In genomic region chr19:19672816-19673215, GRCh38 we compare ENCODE assay signal across 13 cellular contexts. TPM values are rescaled to one million over a fixed set of nuclear protein-coding genes. Genes with fewer than 3 reads are reported as not detected.
"Had no signal": no experiment of that assay in that cellular context is flagged by ENCODE, and none has a peak within 500 bp of the region (broad histone marks: within the 10 kb centered on the region; RNA-seq: fewer than 3 reads in every experiment).

No MANE protein-coding gene starts in this region.

- H3K36me3 ChIP-seq: pancreas, uterus had no signal

- DNase-seq: activated CD4-positive, alpha-beta T cell treated with anti-CD3 and anti-CD28 coated beads, Interleukin-2, amount 50 U/mL, for 1 hour; activated effector memory CD4-positive, alpha-beta T cell treated with anti-CD3 and anti-CD28 coated beads, Interleukin-2, amount 50 U/mL, for 16 hours; activated T-cell treated with anti-CD3 and anti-CD28 coated beads for 4 hours; dermis blood vessel endothelial cell; pancreas; retina; stimulated activated CD4-positive, alpha-beta T cell treated with anti-CD3 and anti-CD28 coated beads, Interleukin-12 subunit alpha, Interleukin-12 subunit beta, amount 100 ng/mL, for 4 hours; stimulated activated CD4-positive, alpha-beta T cell treated with anti-CD3 and anti-CD28 coated beads, Interleukin-2, amount 100 ng/mL, for 24 hours; thyroid gland; uterus had no signal

- H3K4me3 ChIP-seq: pancreas, thyroid gland, uterus had no signal

- H3K27ac ChIP-seq: pancreas, thyroid gland, uterus had no signal

- H3K9me3 ChIP-seq: pancreas, thyroid gland, uterus had no signal

- ATAC-seq: esophagus mucosa, left lobe of liver, pancreas had no signal

- H3K27me3 ChIP-seq: pancreas, thyroid gland, uterus had no signal

RNA-seq across cellular contexts. Expression of gene PBX4, which starts 54.3 kb away (rescaled TPM):
- total RNA-seq: dermis blood vessel endothelial cell, lung microvascular endothelial cell had no signal
